Comparison of ENCODE assay signal across 8 cellular contexts in the genomic region with DNA sequence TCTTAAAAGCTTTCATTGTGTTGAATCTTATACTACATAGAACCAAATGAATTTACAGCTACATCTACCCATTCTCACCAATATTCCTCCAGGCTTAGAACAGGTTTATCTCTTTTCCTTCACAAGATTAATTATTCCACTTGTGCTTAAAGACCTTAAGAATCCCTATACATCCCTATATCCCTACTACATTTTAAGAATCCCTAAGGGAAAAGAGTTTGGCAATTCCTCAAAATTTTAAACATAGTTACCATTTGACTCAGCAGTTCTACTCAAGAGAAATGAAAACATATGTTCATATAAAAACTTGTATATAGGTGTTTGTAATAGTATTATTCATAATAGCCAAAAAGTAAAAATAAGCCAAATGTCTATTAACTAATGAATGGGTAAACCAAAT.
DNase-seq lines count a peak whose midpoint lies in the region; ATAC-seq, FAIRE-seq and TF ChIP-seq lines count a peak whose summit lies in the region.
"Not testable (repeated sequence)": the region's sequence is repeated elsewhere in the genome, so short reads cannot be mapped to it uniquely, and the experiment has no call there.

No MANE protein-coding gene starts in this region.

- H3K79me2 ChIP-seq in K562 (ENCODE audit: control insufficient read depth, insufficient read depth, low read length) = not testable (repeated sequence)

- peaks cover 33% of the 10 kb centered on the region for H3K36me3 Mint-ChIP-seq in osteocyte (ENCODE audit: unreplicated experiment)

- not testable (repeated sequence) for H3K14ac ChIP-seq in IMR-90 (replicated peaks; ENCODE audit: low read depth, low read length)

- not testable (repeated sequence) for H3K4ac ChIP-seq in IMR-90 (ENCODE audit: low read depth, low read length)

- not testable (repeated sequence) for H3K36me3 ChIP-seq in IMR-90 (ENCODE audit: control insufficient read depth, insufficient read depth, low read length); K562 (ENCODE audit: control insufficient read depth, insufficient read depth, low read length)

- not testable (repeated sequence) for H3K27ac ChIP-seq in IMR-90 (ENCODE audit: insufficient read depth, low read length); K562 (ENCODE audit: extremely low read depth, low read depth, low read length)

- H3K23ac ChIP-seq in IMR-90 (ENCODE audit: low read depth, low read length) = not testable (repeated sequence)

- not testable (repeated sequence) for H3K27me3 Mint-ChIP-seq in osteocyte (ENCODE audit: unreplicated experiment)

- DNase-seq in AG10803 (ENCODE audit: low read depth) (peak; percentile 24), EL (peak; percentile 56), IMR-90 (peak; percentile 17), fibroblast of pulmonary artery (ENCODE audit: low read depth) (peak; percentile 16)
- not testable (repeated sequence) for DNase-seq in K562 (ENCODE audit: extremely low read depth in 1 of 4, low spot score in 3 of 4); osteocyte (ENCODE audit: extremely low spot score, unreplicated experiment)

- dilution Hi-C loops in IMR-90 (cut with HindIII; ENCODE audit: low sequenced_read_pairs, unreplicated experiment) = not testable (repeated sequence)

- in situ Hi-C loops in IMR-90 (cut with MboI; ENCODE audit: low sequenced_read_pairs) = not testable (repeated sequence)
- in situ Hi-C loops in K562 (cut with MboI) = loop anchor here (25.0 kb wide), 1 partner anchor 223 kb away; a partner anchor contains a TSS

- not testable (repeated sequence) for H3K9me3 ChIP-seq in IMR-90 (ENCODE audit: control insufficient read depth, insufficient read depth, low read length); K562 (replicated peaks; ENCODE audit: control insufficient read depth, insufficient read depth, low read depth, low read length)

- BruUV-seq in IMR-90 (replicated peaks; lab: Mats Ljungman, UMichigan); K562 (replicated peaks; lab: Mats Ljungman, UMichigan): not testable (repeated sequence)

- not testable (repeated sequence) for H2BK120ac ChIP-seq in IMR-90 (ENCODE audit: low read depth, low read length)

- not testable (repeated sequence) for H4K8ac ChIP-seq in IMR-90 (ENCODE audit: low read depth in 2 of 2, low read length in 2 of 2)

- not testable (repeated sequence) for H3K18ac ChIP-seq in IMR-90 (ENCODE audit: low read depth, low read length)

- ATAC-seq in IMR-90 (ENCODE audit: low read depth) = peak; percentile 17; the same call in 1 of the 2 replicates
- ATAC-seq in SK-N-SH treated with all-trans-retinoic acid at 6 μM for 48 hours = peak; percentile 47
- ATAC-seq in K562 = not testable (repeated sequence)

- TF ChIP-seq RAD21 in IMR-90 (IDR thresholded peaks at IDR 0.05; ENCODE audit: low read length); K562 (CRISPR knock-in tag; conservative IDR thresholded peaks at IDR 0.05 in 1 of 2, IDR thresholded peaks at IDR 0.05 in 1 of 2): not testable (repeated sequence)

- H3K56ac ChIP-seq in IMR-90 (ENCODE audit: extremely low read depth, insufficient read depth, low read length) = not testable (repeated sequence)

- FAIRE-seq in K562 (lab: Jason Lieb, UNC) = not testable (repeated sequence)
- FAIRE-seq in colon (lab: Jason Lieb, UNC) = peak; percentile 18

- H3K27me3 ChIP-seq in IMR-90 (ENCODE audit: control insufficient read depth, insufficient read depth, low read length); K562 (ENCODE audit: control insufficient read depth in 2 of 2, insufficient read depth in 2 of 2, low read length in 2 of 2): not testable (repeated sequence)

- not testable (repeated sequence) for H4K5ac ChIP-seq in IMR-90 (ENCODE audit: low read depth, low read length)

- H3K9ac ChIP-seq in IMR-90 (ENCODE audit: low read depth, low read length); K562 (ENCODE audit: insufficient read depth in 1 of 2, low read depth in 2 of 2, low read length in 2 of 2): not testable (repeated sequence)

- not testable (repeated sequence) for H2AK9ac ChIP-seq in IMR-90 (replicated peaks; ENCODE audit: low read depth, low read length, poor library complexity)

- H3K4me1 Mint-ChIP-seq in osteocyte (ENCODE audit: unreplicated experiment) = peaks cover 26% of the 10 kb centered on the region

- intact Hi-C loops in IMR-90 (cut with micrococcal nuclease); K562 (cut with micrococcal nuclease): not testable (repeated sequence)

- not testable (repeated sequence) for H3K4me2 ChIP-seq in IMR-90 (ENCODE audit: low read depth, low read length); K562 (ENCODE audit: insufficient read depth, low read length)

- not testable (repeated sequence) for H3K79me1 ChIP-seq in IMR-90 (ENCODE audit: low read depth in 1 of 2, low read length in 2 of 2)

- not testable (repeated sequence) for TF ChIP-seq CTCF in AG10803 (conservative IDR thresholded peaks at IDR 0.05; ENCODE audit: low read length); IMR-90 (conservative IDR thresholded peaks at IDR 0.05; ENCODE audit: low read depth, low read length); K562 (IDR thresholded peaks at IDR 0.05 in 2 of 3, conservative IDR thresholded peaks at IDR 0.05 in 1 of 3; ENCODE audit: insufficient read depth in 2 of 3, low read depth in 1 of 3, low read length in 3 of 3); fibroblast of pulmonary artery (IDR thresholded peaks at IDR 0.05; ENCODE audit: low read length, missing control alignments); osteocyte (IDR thresholded peaks at IDR 0.05)

- not testable (repeated sequence) for H3K4me3 ChIP-seq in AG10803 (ENCODE audit: low read length); IMR-90 (ENCODE audit: insufficient read depth, low read depth, low read length); K562; fibroblast of pulmonary artery (replicated peaks; ENCODE audit: low read depth, low read length)

- H4K91ac ChIP-seq in IMR-90 (ENCODE audit: insufficient read depth, low read depth, low read length) = not testable (repeated sequence)

- POLR2A ChIA-PET in IMR-90 (lab: Charles Lee; ENCODE audit: unreplicated experiment); K562 (lab: Yijun Ruan, JAX): not testable (repeated sequence)

- CTCF ChIA-PET in IMR-90 (lab: Yijun Ruan, JAX); K562 (lab: Yijun Ruan, JAX; ENCODE audit: low intra/inter-chr PET ratio): not testable (repeated sequence)

- not testable (repeated sequence) for H2BK15ac ChIP-seq in IMR-90 (ENCODE audit: low read depth, low read length)

- not testable (repeated sequence) for H4K20me1 ChIP-seq in IMR-90 (ENCODE audit: insufficient read depth, low read length); K562 (replicated peaks; ENCODE audit: control insufficient read depth, insufficient read depth, low read length)

- not testable (repeated sequence) for H2AFZ ChIP-seq in IMR-90 (replicated peaks; ENCODE audit: low read length, poor library complexity); K562 (ENCODE audit: low read depth, low read length)

- not testable (repeated sequence) for TF ChIP-seq POLR2A in IMR-90 (IDR thresholded peaks at IDR 0.05; ENCODE audit: low read depth, low read length); K562 (conservative IDR thresholded peaks at IDR 0.05)

- not testable (repeated sequence) for TF ChIP-seq EP300 in K562 (IDR thresholded peaks at IDR 0.05; ENCODE audit: low read length)

- H2BK5ac ChIP-seq in IMR-90 (ENCODE audit: low read depth, low read length, poor library complexity, severe bottlenecking) = not testable (repeated sequence)

- H2AK5ac ChIP-seq in IMR-90 (ENCODE audit: low read depth, low read length) = not testable (repeated sequence)

- not testable (repeated sequence) for H3K4me3 Mint-ChIP-seq in osteocyte (ENCODE audit: unreplicated experiment)

- peak overlapping the region; percentile 62 for H3K27ac Mint-ChIP-seq in osteocyte (ENCODE audit: unreplicated experiment)

- H2BK20ac ChIP-seq in IMR-90 (ENCODE audit: low read depth, low read length) = not testable (repeated sequence)

- not testable (repeated sequence) for H3K9me1 ChIP-seq in IMR-90 (ENCODE audit: insufficient read depth, low read length); K562 (ENCODE audit: control insufficient read depth, insufficient read depth, low read length)

- H3K9me3 Mint-ChIP-seq in osteocyte (ENCODE audit: unreplicated experiment) = not testable (repeated sequence)

- not testable (repeated sequence) for H3K4me1 ChIP-seq in IMR-90 (ENCODE audit: control insufficient read depth, insufficient read depth, low read length); K562 (replicated peaks in 1 of 2; ENCODE audit: control insufficient read depth in 2 of 2, insufficient read depth in 2 of 2, low read length in 2 of 2)

TF ChIP-seq in K562, 482 proteins besides CTCF, POLR2A, EP300 and RAD21:
- TF ChIP-seq ZNF316 (IDR thresholded peaks at IDR 0.05) = 0 out of 2 replicates have a peak, but pooled peaks have one; percentile 10
